ENCODE assay signal across 7 cellular contexts in genomic region chr21:29072873-29073221, GRCh38. TPM values are rescaled to one million over a fixed set of nuclear protein-coding genes. Genes with fewer than 3 reads are reported as not detected.
DNase-seq lines count a peak whose midpoint lies in the region; ATAC-seq and TF ChIP-seq lines count a peak whose summit lies in the region.

No MANE protein-coding gene starts in this region.

- WGBS in thyroid gland, 2 donors, result 0% methylated on average over 13 of the region's 13 CpGs

- TF ChIP-seq CTCF in GM12875 (IDR thresholded peaks at IDR 0.05; ENCODE audit: borderline replicate concordance, insufficient read depth, low read depth, low read length), result no peak
- no peak for TF ChIP-seq CTCF in thyroid gland (IDR thresholded peaks at IDR 0.05)

- peak overlapping the region; percentile 89 for H3K4me3 ChIP-seq in GM12875 (ENCODE audit: low read depth, low read length)
- H3K4me3 ChIP-seq in HUES6 (ENCODE audit: low read depth, low read length), result peak overlapping the region; percentile 94
- H3K4me3 ChIP-seq in thyroid gland (replicated peaks in 1 of 3), result peak overlapping the region; percentile 72 to 96 (median 95)

- H3K27ac ChIP-seq in HUES6 (ENCODE audit: low read depth, low read length), result peak overlapping the region; percentile 93
- H3K27ac ChIP-seq in thyroid gland, result peak overlapping the region in 2 of 3 donors; percentile 84 to 92

- H3K9me3 ChIP-seq in HUES6 (ENCODE audit: control insufficient read depth, insufficient read depth, low read depth, low read length) (no peaks in the 10 kb centered on the region), thyroid gland (no peaks in the 10 kb centered on the region)

- intact Hi-C loops in thyroid gland (cut with DNase I), result loop anchor here (5.0 kb wide), 1 partner anchor 46 kb away; no protein-coding TSS in a partner anchor

- H3K36me3 ChIP-seq in HUES6 (ENCODE audit: control insufficient read depth, insufficient read depth, low read length) (peaks cover 28% of the 10 kb centered on the region), thyroid gland (peaks cover 8 to 14% of the 10 kb centered on the region in 2 donors)

- H3K9ac ChIP-seq in HUES6 (ENCODE audit: low read length), result peak overlapping the region; percentile 100

- DNase-seq in astrocyte of the hippocampus (ENCODE audit: low read depth, low spot score) (peak; percentile 57), kidney tubule cell (ENCODE audit: low spot score) (peak; percentile 34), thyroid gland (no peak)

- H3K4me1 ChIP-seq in HUES6 (ENCODE audit: control insufficient read depth, insufficient read depth, low read length) (peaks cover 8% of the 10 kb centered on the region), thyroid gland (peaks cover 17% of the 10 kb centered on the region in 2 donors)

- no peak for TF ChIP-seq POLR2A in thyroid gland (IDR thresholded peaks at IDR 0.05)

- H3K27me3 ChIP-seq in HUES6 (ENCODE audit: control insufficient read depth, insufficient read depth, low read length) (no peaks in the 10 kb centered on the region), thyroid gland (no peaks in the 10 kb centered on the region)

- ATAC-seq in HG02885 (IDR thresholded peaks at IDR 0.05; ENCODE audit: poor library complexity, unreplicated experiment), result no peak
- ATAC-seq in GM18502 (IDR thresholded peaks at IDR 0.05; ENCODE audit: poor library complexity, unreplicated experiment), result no peak

RNA-seq across cellular contexts. Expression of gene CCT8, which starts 0.6 kb away (rescaled TPM):
- 10 to 100 TPM; 75.4 to 99.3 (median 86.7) TPM for total RNA-seq in thyroid gland

RNA-seq across cellular contexts. Expression of gene USP16, which starts 48.4 kb away (rescaled TPM):
- 10 to 100 TPM; 40.0 to 53.4 (median 45.7) TPM for total RNA-seq in thyroid gland

RNA-seq across cellular contexts. Expression of gene RWDD2B, which starts 53.7 kb away (rescaled TPM):
- 10 to 100 TPM; 11.1 to 17.7 (median 13.3) TPM for total RNA-seq in thyroid gland

RNA-seq across cellular contexts. Expression of gene MAP3K7CL, which starts 57.6 kb away (rescaled TPM):
- total RNA-seq in thyroid gland, result 1 to 10 TPM; 4.1 to 8.0 (median 4.9) TPM

Comparison
In these comparisons a context has a peak if more than half of its experiments do, and no peak if none do; other contexts are left out.
1. DNase-seq: peak in astrocyte of the hippocampus (single experiment) and kidney tubule cell (single experiment); none in thyroid gland (0 of 2).
2. Peak in every context shown above with its lines, with median percentiles within 50 percentile points of each other: H3K4me3 ChIP-seq.